1 cellular context compared by ENCODE assay signal in the genomic region with DNA sequence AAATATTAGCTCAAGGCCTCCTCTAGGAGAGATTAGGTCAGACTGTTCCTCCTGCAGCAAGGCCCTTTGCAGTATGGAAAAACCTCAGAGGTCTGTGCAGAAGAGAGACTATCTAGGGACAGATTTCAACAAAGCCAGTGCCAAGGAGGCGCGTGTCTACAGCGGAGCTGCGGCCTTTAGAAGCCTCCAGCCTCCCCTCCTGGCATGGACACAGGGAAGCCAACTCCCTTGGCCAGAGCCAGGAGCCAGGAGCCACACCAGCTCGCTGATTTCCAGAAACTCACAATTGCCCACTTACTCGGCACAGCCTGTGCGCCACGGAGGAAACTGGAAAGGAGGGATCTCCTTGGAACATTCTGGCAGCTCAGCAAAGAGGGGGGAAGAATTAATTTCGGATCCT.
TF ChIP-seq lines count a peak whose summit lies in the region.

No MANE protein-coding gene starts in this region.

TF ChIP-seq in GM12878, 131 proteins besides CTCF, POLR2A, EP300 and RAD21:
- no peak for TF ChIP-seq CEBPB (IDR thresholded peaks at IDR 0.05; ENCODE audit: borderline replicate concordance in 1 of 2, low read depth in 2 of 2, low read length in 2 of 2)
- TF ChIP-seq POLR2AphosphoS2 (IDR thresholded peaks at IDR 0.05; ENCODE audit: low read depth, low read length), result no peak
- TF ChIP-seq NFIC (IDR thresholded peaks at IDR 0.05; ENCODE audit: low read depth, low read length), result no peak
- no peak for TF ChIP-seq FOXM1 (IDR thresholded peaks at IDR 0.05; ENCODE audit: low read depth, low read length)
- TF ChIP-seq, protein P1, sequence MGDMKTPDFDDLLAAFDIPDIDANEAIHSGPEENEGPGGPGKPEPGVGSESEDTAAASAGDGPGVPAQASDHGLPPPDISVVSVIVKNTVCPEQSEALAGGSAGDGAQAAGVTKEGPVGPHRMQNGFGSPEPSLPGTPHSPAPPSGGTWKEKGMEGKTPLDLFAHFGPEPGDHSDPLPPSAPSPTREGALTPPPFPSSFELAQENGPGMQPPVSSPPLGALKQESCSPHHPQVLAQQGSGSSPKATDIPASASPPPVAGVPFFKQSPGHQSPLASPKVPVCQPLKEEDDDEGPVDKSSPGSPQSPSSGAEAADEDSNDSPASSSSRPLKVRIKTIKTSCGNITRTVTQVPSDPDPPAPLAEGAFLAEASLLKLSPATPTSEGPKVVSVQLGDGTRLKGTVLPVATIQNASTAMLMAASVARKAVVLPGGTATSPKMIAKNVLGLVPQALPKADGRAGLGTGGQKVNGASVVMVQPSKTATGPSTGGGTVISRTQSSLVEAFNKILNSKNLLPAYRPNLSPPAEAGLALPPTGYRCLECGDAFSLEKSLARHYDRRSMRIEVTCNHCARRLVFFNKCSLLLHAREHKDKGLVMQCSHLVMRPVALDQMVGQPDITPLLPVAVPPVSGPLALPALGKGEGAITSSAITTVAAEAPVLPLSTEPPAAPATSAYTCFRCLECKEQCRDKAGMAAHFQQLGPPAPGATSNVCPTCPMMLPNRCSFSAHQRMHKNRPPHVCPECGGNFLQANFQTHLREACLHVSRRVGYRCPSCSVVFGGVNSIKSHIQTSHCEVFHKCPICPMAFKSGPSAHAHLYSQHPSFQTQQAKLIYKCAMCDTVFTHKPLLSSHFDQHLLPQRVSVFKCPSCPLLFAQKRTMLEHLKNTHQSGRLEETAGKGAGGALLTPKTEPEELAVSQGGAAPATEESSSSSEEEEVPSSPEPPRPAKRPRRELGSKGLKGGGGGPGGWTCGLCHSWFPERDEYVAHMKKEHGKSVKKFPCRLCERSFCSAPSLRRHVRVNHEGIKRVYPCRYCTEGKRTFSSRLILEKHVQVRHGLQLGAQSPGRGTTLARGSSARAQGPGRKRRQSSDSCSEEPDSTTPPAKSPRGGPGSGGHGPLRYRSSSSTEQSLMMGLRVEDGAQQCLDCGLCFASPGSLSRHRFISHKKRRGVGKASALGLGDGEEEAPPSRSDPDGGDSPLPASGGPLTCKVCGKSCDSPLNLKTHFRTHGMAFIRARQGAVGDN (IDR thresholded peaks at IDR 0.05), result no peak
- no peak for TF ChIP-seq ZBED1 (IDR thresholded peaks at IDR 0.05; ENCODE audit: borderline replicate concordance)
- no peak for TF ChIP-seq TBL1XR1 (IDR thresholded peaks at IDR 0.05; ENCODE audit: low read depth, low read length)
- TF ChIP-seq ZNF622 (IDR thresholded peaks at IDR 0.05), result no peak
- TF ChIP-seq GABPA (IDR thresholded peaks at IDR 0.05; ENCODE audit: low read depth), result no peak
- no peak for TF ChIP-seq BACH1 (IDR thresholded peaks at IDR 0.05; ENCODE audit: borderline replicate concordance)
- no peak for TF ChIP-seq BHLHE40 (IDR thresholded peaks at IDR 0.05; ENCODE audit: borderline replicate concordance in 1 of 2, low read depth in 2 of 2, low read length in 1 of 2)
- no peak for TF ChIP-seq RBBP5 (conservative IDR thresholded peaks at IDR 0.05)
